In the genomic region with DNA sequence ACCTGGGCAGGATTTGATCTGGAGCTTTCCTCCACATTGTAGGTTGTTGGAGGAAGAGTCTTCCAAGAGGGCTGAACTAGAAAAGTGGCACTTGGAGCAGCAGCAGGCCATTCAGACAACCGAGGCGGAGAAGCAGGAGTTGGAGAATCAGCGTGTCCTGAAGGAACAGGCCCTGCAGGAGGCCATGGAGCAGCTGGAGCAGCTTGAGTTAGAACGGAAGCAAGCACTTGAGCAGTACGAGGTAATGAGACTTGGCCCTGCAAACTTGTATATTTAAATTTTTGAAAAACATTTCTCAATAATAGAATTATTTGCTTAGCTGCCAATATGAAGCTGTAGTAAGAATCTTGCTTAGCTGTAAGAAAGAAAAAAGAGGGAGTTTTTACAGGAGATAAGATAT, we compare ENCODE assay signal across 17 cellular contexts.
DNase-seq lines count a peak whose midpoint lies in the region; ATAC-seq and TF ChIP-seq lines count a peak whose summit lies in the region.
"Had no signal": no experiment of that assay in that cellular context is flagged by ENCODE, and none has a peak within 500 bp of the region (broad histone marks: within the 10 kb centered on the region; RNA-seq: fewer than 3 reads in every experiment).

No MANE protein-coding gene starts in this region.

- H3K4me1 ChIP-seq in neural progenitor cell, result peaks cover 3% of the 10 kb centered on the region
- no peaks in the 10 kb centered on the region for H3K4me1 ChIP-seq in aorta (ENCODE audit: control insufficient read depth in 1 of 2, insufficient read depth in 2 of 2, low read length in 2 of 2)
- no peaks in the 10 kb centered on the region for H3K4me1 ChIP-seq in BE2C

- H3K4me1 Mint-ChIP-seq in activated CD4-positive, alpha-beta T cell treated with anti-CD3 and anti-CD28 coated beads, Interleukin-2, amount 10 ng/mL, durations not matched to agents 7 days and 5 days, result peaks cover 14% of the 10 kb centered on the region
- peaks cover 14% of the 10 kb centered on the region for H3K4me1 Mint-ChIP-seq in activated CD4-positive, alpha-beta T cell treated with anti-CD3 and anti-CD28 coated beads, Interleukin-2, amount 10 ng/mL, durations not matched to agents 24 days and 14 days
- no peaks in the 10 kb centered on the region for H3K4me1 Mint-ChIP-seq in central memory CD8-positive, alpha-beta T cell
- peaks cover 10% of the 10 kb centered on the region for H3K4me1 Mint-ChIP-seq in neural progenitor cell

- H3K36me3 ChIP-seq in neural progenitor cell (no peaks in the 10 kb centered on the region), aorta (ENCODE audit: control insufficient read depth in 1 of 2, insufficient read depth in 2 of 2, low read length in 1 of 2) (peaks cover 3 to 5% of the 10 kb centered on the region in 2 donors), BE2C (no peaks in the 10 kb centered on the region)

- H3K27ac ChIP-seq in neural progenitor cell (no peak overlapping the region), aorta (ENCODE audit: low read depth in 1 of 2, low read length in 2 of 2) (no peak overlapping the region)
- H3K27ac ChIP-seq: C4-2B, foreskin keratinocyte, PC-9, suprapubic skin had no signal

- CTCF ChIA-PET in activated CD4-positive, alpha-beta T cell treated with anti-CD3 and anti-CD28 coated beads, Interleukin-2, amount 10 ng/mL, durations not matched to agents 7 days and 5 days (lab: Charles Lee), result interaction anchor here (0.5 to 5.0 kb wide), 31 partner anchors 11 to 704 kb away, joined by 3 to 45 read pairs (median 4); no protein-coding TSS in a partner anchor

- no peaks in the 10 kb centered on the region for H3K27me3 Mint-ChIP-seq in activated CD4-positive, alpha-beta T cell treated with anti-CD3 and anti-CD28 coated beads, Interleukin-2, amount 10 ng/mL, durations not matched to agents 7 days and 5 days
- no peaks in the 10 kb centered on the region for H3K27me3 Mint-ChIP-seq in activated CD4-positive, alpha-beta T cell treated with anti-CD3 and anti-CD28 coated beads, Interleukin-2, amount 10 ng/mL, durations not matched to agents 24 days and 14 days
- H3K27me3 Mint-ChIP-seq in central memory CD8-positive, alpha-beta T cell, result no peaks in the 10 kb centered on the region
- peaks cover 2% of the 10 kb centered on the region for H3K27me3 Mint-ChIP-seq in neural progenitor cell (ENCODE audit: insufficient read depth, low read depth)
- H3K27me3 Mint-ChIP-seq: activated CD8-positive, alpha-beta T cell treated with anti-CD3 and anti-CD28 coated beads for 36 hours had no signal

- no peak for ATAC-seq in central memory CD8-positive, alpha-beta T cell (replicated peaks; ENCODE audit: extremely low read depth, poor library complexity, severe bottlenecking)
- ATAC-seq in aorta (ENCODE audit: low FRiP score) (peak; percentile 37), GM21825 (IDR thresholded peaks at IDR 0.05; ENCODE audit: unreplicated experiment) (no peak)

- H3K9me3 Mint-ChIP-seq in activated CD4-positive, alpha-beta T cell treated with anti-CD3 and anti-CD28 coated beads, Interleukin-2, amount 10 ng/mL, durations not matched to agents 7 days and 5 days, result no peaks in the 10 kb centered on the region
- H3K9me3 Mint-ChIP-seq in activated CD4-positive, alpha-beta T cell treated with anti-CD3 and anti-CD28 coated beads, Interleukin-2, amount 10 ng/mL, durations not matched to agents 24 days and 14 days, result no peaks in the 10 kb centered on the region
- no peaks in the 10 kb centered on the region for H3K9me3 Mint-ChIP-seq in central memory CD8-positive, alpha-beta T cell
- peaks cover 2% of the 10 kb centered on the region for H3K9me3 Mint-ChIP-seq in neural progenitor cell
- H3K9me3 Mint-ChIP-seq: activated CD8-positive, alpha-beta T cell treated with anti-CD3 and anti-CD28 coated beads for 36 hours; activated T-cell treated with anti-CD3 and anti-CD28 coated beads, Interleukin-2, amount 50 U/mL, for 72 hours; nephron had no signal

- no peaks in the 10 kb centered on the region for H3K9me3 ChIP-seq in neural progenitor cell (ENCODE audit: low read depth)
- H3K9me3 ChIP-seq in aorta (ENCODE audit: control insufficient read depth, low read length), result no peaks in the 10 kb centered on the region
- no peaks in the 10 kb centered on the region for H3K9me3 ChIP-seq in BE2C
- H3K9me3 ChIP-seq: adrenal gland, suprapubic skin had no signal

- 61% methylated on average over 5 of the region's 5 CpGs for WGBS in aorta, 2 donors

- no peak overlapping the region for H2AFZ ChIP-seq in neural progenitor cell (replicated peaks)
- H2AFZ ChIP-seq: PC-9 had no signal

- no peaks in the 10 kb centered on the region for H3K27me3 ChIP-seq in neural progenitor cell
- H3K27me3 ChIP-seq in aorta (ENCODE audit: control insufficient read depth in 1 of 2, insufficient read depth in 2 of 2, low read length in 1 of 2), result no peaks in the 10 kb centered on the region
- H3K27me3 ChIP-seq in BE2C, result no peaks in the 10 kb centered on the region
- H3K27me3 ChIP-seq: adrenal gland, foreskin keratinocyte, suprapubic skin had no signal

- TF ChIP-seq CTCF in neural progenitor cell (IDR thresholded peaks at IDR 0.05), result no peak
- no peak for TF ChIP-seq CTCF in BE2C (IDR thresholded peaks at IDR 0.05; ENCODE audit: low read depth, low read length)

- H3F3A ChIP-seq in neural progenitor cell (ENCODE audit: low read depth), result no peaks in the 10 kb centered on the region

- H3K4me3 ChIP-seq in neural progenitor cell (no peak overlapping the region), aorta (ENCODE audit: low read length in 2 of 2) (no peak overlapping the region), BE2C (ENCODE audit: low read depth, low read length) (no peak overlapping the region)
- H3K4me3 ChIP-seq: adrenal gland, PC-9, suprapubic skin had no signal

- no peak overlapping the region for H3K4me2 ChIP-seq in neural progenitor cell
- H3K4me2 ChIP-seq: PC-9 had no signal

- H3K79me2 ChIP-seq in neural progenitor cell (ENCODE audit: low read depth), result no peaks in the 10 kb centered on the region

- POLR2A ChIA-PET in activated CD4-positive, alpha-beta T cell treated with anti-CD3 and anti-CD28 coated beads, Interleukin-2, amount 10 ng/mL, durations not matched to agents 7 days and 5 days (lab: Charles Lee), result interaction anchor here (0.6 kb wide), 1 partner anchor 97 kb away, joined by 3 read pairs; no protein-coding TSS in a partner anchor

- H3K36me3 Mint-ChIP-seq in activated CD4-positive, alpha-beta T cell treated with anti-CD3 and anti-CD28 coated beads, Interleukin-2, amount 10 ng/mL, durations not matched to agents 7 days and 5 days (ENCODE audit: low read depth), result no peaks in the 10 kb centered on the region
- H3K36me3 Mint-ChIP-seq in activated CD4-positive, alpha-beta T cell treated with anti-CD3 and anti-CD28 coated beads, Interleukin-2, amount 10 ng/mL, durations not matched to agents 24 days and 14 days (ENCODE audit: low read depth), result peaks cover 6% of the 10 kb centered on the region
- peaks cover 4% of the 10 kb centered on the region for H3K36me3 Mint-ChIP-seq in central memory CD8-positive, alpha-beta T cell (ENCODE audit: insufficient read depth)
- peaks cover 12% of the 10 kb centered on the region for H3K36me3 Mint-ChIP-seq in neural progenitor cell

- H3K27ac Mint-ChIP-seq in activated CD4-positive, alpha-beta T cell treated with anti-CD3 and anti-CD28 coated beads, Interleukin-2, amount 10 ng/mL, durations not matched to agents 7 days and 5 days, result peak overlapping the region; percentile 3
- H3K27ac Mint-ChIP-seq in activated CD4-positive, alpha-beta T cell treated with anti-CD3 and anti-CD28 coated beads, Interleukin-2, amount 10 ng/mL, durations not matched to agents 24 days and 14 days, result no peak overlapping the region
- H3K27ac Mint-ChIP-seq in central memory CD8-positive, alpha-beta T cell (ENCODE audit: low read depth), result peak overlapping the region; percentile 19
- H3K27ac Mint-ChIP-seq in neural progenitor cell, result no peak overlapping the region
- H3K27ac Mint-ChIP-seq: activated CD8-positive, alpha-beta T cell treated with anti-CD3 and anti-CD28 coated beads for 36 hours; activated T-cell treated with anti-CD3 and anti-CD28 coated beads, Interleukin-2, amount 50 U/mL, for 72 hours; nephron had no signal

- H3K4me3 Mint-ChIP-seq in activated CD4-positive, alpha-beta T cell treated with anti-CD3 and anti-CD28 coated beads, Interleukin-2, amount 10 ng/mL, durations not matched to agents 7 days and 5 days, result no peak overlapping the region
- no peak overlapping the region for H3K4me3 Mint-ChIP-seq in activated CD4-positive, alpha-beta T cell treated with anti-CD3 and anti-CD28 coated beads, Interleukin-2, amount 10 ng/mL, durations not matched to agents 24 days and 14 days
- H3K4me3 Mint-ChIP-seq in central memory CD8-positive, alpha-beta T cell, result no peak overlapping the region
- no peak overlapping the region for H3K4me3 Mint-ChIP-seq in neural progenitor cell
- H3K4me3 Mint-ChIP-seq: activated CD8-positive, alpha-beta T cell treated with anti-CD3 and anti-CD28 coated beads for 36 hours; activated T-cell treated with anti-CD3 and anti-CD28 coated beads, Interleukin-2, amount 50 U/mL, for 72 hours; nephron had no signal

- no peaks in the 10 kb centered on the region for H4K20me1 ChIP-seq in neural progenitor cell (ENCODE audit: low read depth)

- intact Hi-C loops in activated CD4-positive, alpha-beta T cell treated with anti-CD3 and anti-CD28 coated beads, Interleukin-2, amount 10 ng/mL, durations not matched to agents 24 days and 14 days (cut with micrococcal nuclease), result loop anchor here (1.0 to 5.0 kb wide), 6 partner anchors 59 to 225 kb away; partner anchors contain the start of gene SWAP70
- intact Hi-C loops in aorta (cut with DNase I), result loop anchor here (1.0 to 10.0 kb wide), 3 partner anchors 131 to 213 kb away; no protein-coding TSS in a partner anchor

- DNase-seq in activated CD4-positive, alpha-beta T cell treated with anti-CD3 and anti-CD28 coated beads, Interleukin-2, amount 10 ng/mL, durations not matched to agents 7 days and 5 days, result no peak
- no peak for DNase-seq in activated CD4-positive, alpha-beta T cell treated with anti-CD3 and anti-CD28 coated beads, Interleukin-2, amount 10 ng/mL, durations not matched to agents 24 days and 14 days
- no peak for DNase-seq in central memory CD8-positive, alpha-beta T cell (ENCODE audit: low spot score in 2 of 2)
- DNase-seq in neural progenitor cell (ENCODE audit: low spot score) (peak; percentile 4), aorta (no peak), NCI-H1930 (lab: John Stamatoyannopoulos, UW) (no peak), BE2C (no peak)
- DNase-seq: 8988T had no signal

- no peak overlapping the region for H3K9ac ChIP-seq in neural progenitor cell

Comparison
In these comparisons a context has a peak if more than half of its experiments do, and no peak if none do; other contexts are left out.
1. H3K27ac Mint-ChIP-seq: peak in activated CD4-positive, alpha-beta T cell treated with anti-CD3 and anti-CD28 coated beads, Interleukin-2, amount 10 ng/mL, durations not matched to agents 7 days and 5 days (single experiment) and central memory CD8-positive, alpha-beta T cell (single experiment); none in activated CD4-positive, alpha-beta T cell treated with anti-CD3 and anti-CD28 coated beads, Interleukin-2, amount 10 ng/mL, durations not matched to agents 24 days and 14 days (single experiment) and neural progenitor cell (single experiment).